Comparison of ENCODE assay signal across 9 cellular contexts in genomic region chrX:84223261-84223660, GRCh38.
"Had no signal": no experiment of that assay in that cellular context is flagged by ENCODE, and none has a peak within 500 bp of the region (broad histone marks: within the 10 kb centered on the region; RNA-seq: fewer than 3 reads in every experiment).

No MANE protein-coding gene starts in this region.

- FAIRE-seq: HTR-8/SVneo, K562 had no signal

- DNase-seq: GM23248, GOT3, H7, HFFc6, IMR-90, KG1 had no signal

- ATAC-seq: HCT116, K562 had no signal
